9 cellular contexts compared by ENCODE assay signal in the genomic region with DNA sequence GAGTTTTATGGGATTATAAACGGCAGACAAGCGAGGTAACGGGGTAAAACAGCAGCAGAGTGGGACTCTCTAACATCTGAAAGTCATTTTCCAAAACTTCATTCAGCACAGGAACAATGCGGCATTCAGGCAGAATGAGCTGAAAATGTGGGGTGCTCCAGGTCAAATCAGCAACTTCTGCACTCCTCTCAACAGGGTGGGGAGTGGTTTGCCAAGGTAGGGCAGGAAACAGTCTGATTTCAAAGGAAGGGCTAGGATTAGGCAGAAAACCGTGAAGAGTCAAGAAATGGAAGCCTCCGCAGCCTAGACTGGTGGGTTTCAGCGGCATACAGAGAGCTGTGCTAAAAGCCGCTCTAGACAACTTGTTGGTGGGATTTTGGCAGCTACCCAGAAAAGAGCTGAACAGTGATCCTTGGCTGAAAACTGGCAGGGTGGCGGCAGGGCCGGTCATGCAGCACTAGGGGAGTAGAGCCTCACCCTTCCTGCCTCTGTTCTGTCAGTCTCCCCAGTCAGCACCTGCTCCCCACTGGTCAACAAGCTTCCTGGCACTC.
DNase-seq lines count a peak whose midpoint lies in the region; ATAC-seq and TF ChIP-seq lines count a peak whose summit lies in the region.
"Had no signal": no experiment of that assay in that cellular context is flagged by ENCODE, and none has a peak within 500 bp of the region (broad histone marks: within the 10 kb centered on the region; RNA-seq: fewer than 3 reads in every experiment).

No MANE protein-coding gene starts in this region.

- no peak overlapping the region for H3K56ac ChIP-seq in H9 (ENCODE audit: insufficient read length, low read depth, low read length)

- no peaks in the 10 kb centered on the region; a peak in 1 of 5 replicates for H3K9me3 Mint-ChIP-seq in H9

- H4K5ac ChIP-seq in H9 (ENCODE audit: insufficient read length, low read depth, low read length) = no peak overlapping the region

- intact Hi-C loops in PC-3 (cut with micrococcal nuclease) = loop anchor here (5.0 to 10.0 kb wide), 2 partner anchors 584 to 936 kb away; no protein-coding TSS in a partner anchor

- peak overlapping the region in 2 of 3 experiments; percentile 40 to 55; a peak in 2 of 7 replicates for H3K27ac Mint-ChIP-seq in H9

- no peaks in the 10 kb centered on the region for H3K9me2 ChIP-seq in PC-3 (replicated peaks; ENCODE audit: low read length)

- H3K79me2 ChIP-seq in H9 (ENCODE audit: insufficient read depth, low read length) = no peaks in the 10 kb centered on the region
- H3K79me2 ChIP-seq in PC-3 (ENCODE audit: low read length) = no peaks in the 10 kb centered on the region

- 0 out of 5 replicates have a peak overlapping the region, but pooled peaks of 1 of the 2 experiments have one; percentile 30 for H3K4me3 Mint-ChIP-seq in H9

- H3K4me2 ChIP-seq in H9 (ENCODE audit: insufficient read depth, insufficient read length, low read length) = no peak overlapping the region
- H3K4me2 ChIP-seq in PC-3 (ENCODE audit: low read length) = peak overlapping the region; percentile 39; the same call in 1 of the 2 replicates
- peak overlapping the region; percentile 54 for H3K4me2 ChIP-seq in skeletal muscle satellite cell (ENCODE audit: low read length)
- H3K4me2 ChIP-seq: KMS-11 had no signal

- H2BK20ac ChIP-seq in H9 (ENCODE audit: low read depth, low read length, poor library complexity, severe bottlenecking) = no peak overlapping the region

- no peaks in the 10 kb centered on the region for H4K20me1 ChIP-seq in H9 (ENCODE audit: control insufficient read depth, insufficient read depth, insufficient read length)
- H4K20me1 ChIP-seq in PC-3 (ENCODE audit: low read length) = no peaks in the 10 kb centered on the region

- TF ChIP-seq CTCF in H9 (conservative IDR thresholded peaks at IDR 0.05) = no peak
- no peak for TF ChIP-seq CTCF in PC-3 (conservative IDR thresholded peaks at IDR 0.05; ENCODE audit: low read depth, low read length)

- no peaks in the 10 kb centered on the region for H3K36me3 Mint-ChIP-seq in H9 (ENCODE audit: insufficient read depth in 1 of 3, low read depth in 3 of 3)

- DNase-seq in H9 (peak; percentile 41), PC-3 (no peak), amygdala (lab: John Stamatoyannopoulos, UW) (peak in 41 of 56 donors; percentile 2 to 53 (median 24)), hepatic stellate cell (ENCODE audit: low spot score) (no peak), OCI-M2 (lab: John Stamatoyannopoulos, UW; ENCODE audit: unreplicated experiment) (no peak)

- no peak for ATAC-seq in PC-3
- no peak for ATAC-seq in HG03432 (IDR thresholded peaks at IDR 0.05; ENCODE audit: unreplicated experiment)

- H4K8ac ChIP-seq in H9 (replicated peaks; ENCODE audit: insufficient read length, low read depth, low read length) = no peak overlapping the region

- CTCF ChIA-PET in PC-3 (lab: Charles Lee) = interaction anchor here (0.5 to 0.6 kb wide), 2 partner anchors 588 to 932 kb away, joined by 4 read pairs; no protein-coding TSS in a partner anchor

- no peak overlapping the region for H3T11ph ChIP-seq in H9 (ENCODE audit: low read length)

- H2AFZ ChIP-seq in H9 (ENCODE audit: low read length) (no peak overlapping the region), PC-3 (ENCODE audit: low read length) (no peak overlapping the region)

- H3K4me1 Mint-ChIP-seq in H9 = peaks cover 30 to 34% of the 10 kb centered on the region in 2 experiments

- H3K23ac ChIP-seq in H9 (ENCODE audit: insufficient read length, low read depth, low read length) = no peak overlapping the region

- 0 out of 2 replicates have a peak overlapping the region, but pooled peaks have one; percentile 3 for H3K14ac ChIP-seq in H9 (ENCODE audit: insufficient read depth, low read length)

- H3K9ac ChIP-seq in H9 (ENCODE audit: extremely low read depth, insufficient read length, low read length) (no peak overlapping the region), PC-3 (ENCODE audit: low read length) (no peak overlapping the region), iPS-20b (ENCODE audit: low read depth, low read length) (peak overlapping the region; percentile 29; the same call in 1 of the 2 replicates), skeletal muscle satellite cell (ENCODE audit: low read depth, low read length) (peak overlapping the region; percentile 22)
- H3K9ac ChIP-seq: KMS-11 had no signal

- no CpG with 5 or more reads among the region's 10 CpGs for WGBS in H9 (ENCODE audit: extremely low coverage, insufficient read length, low lambda C conversion rate)

- no peaks in the 10 kb centered on the region for H3F3A ChIP-seq in PC-3 (ENCODE audit: low read length, unreplicated experiment)

- H3K9me3 ChIP-seq in H9 (ENCODE audit: control insufficient read depth, low read depth, low read length) = no peaks in the 10 kb centered on the region
- no peaks in the 10 kb centered on the region for H3K9me3 ChIP-seq in PC-3 (ENCODE audit: low read length)
- no peaks in the 10 kb centered on the region for H3K9me3 ChIP-seq in iPS-20b (ENCODE audit: insufficient read depth, low read depth, low read length)
- H3K9me3 ChIP-seq in skeletal muscle satellite cell (replicated peaks; ENCODE audit: low read length) = no peaks in the 10 kb centered on the region

- H2BK15ac ChIP-seq in H9 (ENCODE audit: low read depth, low read length) = no peak overlapping the region

- no peak overlapping the region for H2BK5ac ChIP-seq in H9 (ENCODE audit: insufficient read length, low read length)

- POLR2A ChIA-PET in PC-3 (lab: Charles Lee; ENCODE audit: unreplicated experiment) = no interaction called here

- no peaks in the 10 kb centered on the region for H3K27me3 Mint-ChIP-seq in H9 (ENCODE audit: low read depth)

- no peak overlapping the region for H3K4ac ChIP-seq in H9 (ENCODE audit: low read depth, low read length)

- no peak overlapping the region for H4K91ac ChIP-seq in H9 (ENCODE audit: insufficient read length, low read depth, low read length)

- H3K23me2 ChIP-seq in H9 (ENCODE audit: insufficient read length, low read depth, low read length, poor library complexity, severe bottlenecking) = no peaks in the 10 kb centered on the region

- no peak overlapping the region for H2BK12ac ChIP-seq in H9 (ENCODE audit: insufficient read length, low read depth, low read length)

- H3K4me1 ChIP-seq in H9 (ENCODE audit: insufficient read depth, low read length) = peaks cover 7% of the 10 kb centered on the region; the same call in 1 of the 2 replicates
- peaks cover 22% of the 10 kb centered on the region for H3K4me1 ChIP-seq in PC-3 (ENCODE audit: insufficient read depth, low read length)
- H3K4me1 ChIP-seq in iPS-20b (ENCODE audit: insufficient read depth, low read length) = peaks cover 19% of the 10 kb centered on the region
- H3K4me1 ChIP-seq in skeletal muscle satellite cell (ENCODE audit: control insufficient read depth, insufficient read depth, low read length) = peaks cover 28% of the 10 kb centered on the region

- H2BK120ac ChIP-seq in H9 (ENCODE audit: low read depth, low read length, poor library complexity, severe bottlenecking) = no peak overlapping the region

- H3K27ac ChIP-seq in H9 (ENCODE audit: insufficient read length, low read depth, low read length) = no peak overlapping the region
- no peak overlapping the region for H3K27ac ChIP-seq in PC-3 (ENCODE audit: low read length)
- H3K27ac ChIP-seq in iPS-20b (ENCODE audit: low read length) = no peak overlapping the region
- H3K27ac ChIP-seq: KMS-11 had no signal

- no peak overlapping the region for H2AK5ac ChIP-seq in H9 (ENCODE audit: insufficient read length, low read length)

- H3K79me1 ChIP-seq in H9 (ENCODE audit: insufficient read depth, low read depth, low read length, poor library complexity, severe bottlenecking) = no peaks in the 10 kb centered on the region

- H3K36me3 ChIP-seq in PC-3 (ENCODE audit: low read depth, low read length) = no peaks in the 10 kb centered on the region
- H3K36me3 ChIP-seq in iPS-20b (ENCODE audit: insufficient read depth, low read depth, low read length) = no peaks in the 10 kb centered on the region
- no peaks in the 10 kb centered on the region for H3K36me3 ChIP-seq in skeletal muscle satellite cell (ENCODE audit: insufficient read depth, low read length)

- H3K27me3 ChIP-seq in H9 (ENCODE audit: insufficient read depth, low read length) = no peaks in the 10 kb centered on the region
- H3K27me3 ChIP-seq in PC-3 (ENCODE audit: low read length) = no peaks in the 10 kb centered on the region
- H3K27me3 ChIP-seq in iPS-20b (ENCODE audit: insufficient read depth, low read length) = no peaks in the 10 kb centered on the region
- no peaks in the 10 kb centered on the region for H3K27me3 ChIP-seq in skeletal muscle satellite cell (ENCODE audit: control insufficient read depth, insufficient read depth, low read length)

- no peak overlapping the region for H3K18ac ChIP-seq in H9 (ENCODE audit: insufficient read length, low read depth, low read length)

- H3K4me3 ChIP-seq in PC-3 (ENCODE audit: low read length) (no peak overlapping the region), iPS-20b (ENCODE audit: low read length) (peak overlapping the region; percentile 27; the same call in 1 of the 2 replicates), skeletal muscle satellite cell (ENCODE audit: low read length) (peak overlapping the region; percentile 31)

- no TSS peak for BruUV-seq in PC-3 (replicated peaks; lab: Mats Ljungman, UMichigan)

Comparison
In these comparisons a context has a peak if more than half of its experiments do, and no peak if none do; other contexts are left out.
1. DNase-seq: peak in H9 (single experiment) and amygdala (41 of 56); none in PC-3 (single experiment), hepatic stellate cell (single experiment) and OCI-M2 (single experiment).
2. H3K9ac ChIP-seq: peak in iPS-20b (single experiment) and skeletal muscle satellite cell (single experiment); none in H9 (single experiment) and PC-3 (single experiment).